16 cellular contexts compared by ENCODE assay signal in genomic region chr20:47506850-47507249, GRCh38. TPM values are rescaled to one million over a fixed set of nuclear protein-coding genes. Genes with fewer than 3 reads are reported as not detected.
DNase-seq lines count a peak whose midpoint lies in the region; ATAC-seq and TF ChIP-seq lines count a peak whose summit lies in the region.
"Had no signal": no experiment of that assay in that cellular context is flagged by ENCODE, and none has a peak within 500 bp of the region (broad histone marks: within the 10 kb centered on the region; RNA-seq: fewer than 3 reads in every experiment).

No MANE protein-coding gene starts in this region.

- H3K79me2 ChIP-seq in OCI-LY7 (ENCODE audit: insufficient read depth, low read depth, low read length), result peaks cover 100% of the 10 kb centered on the region

- 88 to 100% methylated on average over 1 of the region's 2 CpGs for WGBS in ectodermal cell, 2 experiments

- peaks cover 37% of the 10 kb centered on the region for H4K20me1 ChIP-seq in OCI-LY7 (ENCODE audit: insufficient read depth, low read length)

- peaks cover 62% of the 10 kb centered on the region for H3K4me1 ChIP-seq in CD4-positive, CD25-positive, alpha-beta regulatory T cell (ENCODE audit: control insufficient read depth, insufficient read depth, low read length, poor library complexity, severe bottlenecking)
- peaks cover 54% of the 10 kb centered on the region for H3K4me1 ChIP-seq in OCI-LY7 (ENCODE audit: insufficient read depth, low read length, poor library complexity, severe bottlenecking)
- peaks cover 40% of the 10 kb centered on the region for H3K4me1 ChIP-seq in ectodermal cell (ENCODE audit: control insufficient read depth, insufficient read depth, low read length)

- H3K9me3 ChIP-seq in CD4-positive, CD25-positive, alpha-beta regulatory T cell (ENCODE audit: control insufficient read depth in 2 of 2, low read length in 2 of 2), result no peaks in the 10 kb centered on the region
- H3K9me3 ChIP-seq in OCI-LY7 (ENCODE audit: low read length) (no peaks in the 10 kb centered on the region), ectodermal cell (ENCODE audit: control insufficient read depth, low read length) (no peaks in the 10 kb centered on the region)
- H3K9me3 ChIP-seq: breast epithelium, right atrium auricular region had no signal

- H3K36me3 Mint-ChIP-seq in CD4-positive, CD25-positive, alpha-beta regulatory T cell, result peaks cover 14% of the 10 kb centered on the region

- H3K4me2 ChIP-seq in OCI-LY7 (ENCODE audit: low read length), result peak overlapping the region; percentile 74

- DNase-seq in CD4-positive, CD25-positive, alpha-beta regulatory T cell, result no peak
- DNase-seq in D341Med (ENCODE audit: low spot score), result peak; percentile 54
- DNase-seq in OCI-LY7 (ENCODE audit: low spot score), result no peak
- no peak for DNase-seq in SHP77 treated with DMSO at 0.1 percent for 48 hours (lab: John Stamatoyannopoulos, UW)
- no peak for DNase-seq in superior temporal gyrus (ENCODE audit: extremely low spot score)
- DNase-seq: activated effector memory CD4-positive, alpha-beta T cell treated with anti-CD3 and anti-CD28 coated beads, Interleukin-2, amount 50 U/mL, for 16 hours; effector CD8-positive, alpha-beta T cell; left ventricle myocardium superior; NCI-H1048; stimulated activated CD8-positive, alpha-beta memory T cell treated with anti-CD3 and anti-CD28 coated beads, Interleukin-4, amount 100 ng/mL, for 48 hours had no signal

- no peak overlapping the region for H2AFZ ChIP-seq in OCI-LY7 (ENCODE audit: low read length)

- intact Hi-C loops in OCI-LY7 (cut with micrococcal nuclease; ENCODE audit: unreplicated experiment), result no loop called here

- no peak overlapping the region for H3K27ac ChIP-seq in CD4-positive, CD25-positive, alpha-beta regulatory T cell (ENCODE audit: insufficient read depth, low read length, poor library complexity, severe bottlenecking)
- H3K27ac ChIP-seq in OCI-LY7 (ENCODE audit: low read depth, low read length, poor library complexity, severe bottlenecking) (peak overlapping the region; percentile 54), ectodermal cell (ENCODE audit: insufficient read depth, low read depth, low read length, poor library complexity, severe bottlenecking) (peak overlapping the region; percentile 47)
- H3K27ac ChIP-seq: breast epithelium, right atrium auricular region had no signal

- BruUV-seq in OCI-LY7 (replicated peaks; lab: Mats Ljungman, UMichigan), result TSS peak; percentile 6

- TF ChIP-seq CTCF in OCI-LY7 (conservative IDR thresholded peaks at IDR 0.05; ENCODE audit: low read length), result no peak

- no peak for ATAC-seq in CD4-positive, CD25-positive, alpha-beta regulatory T cell (ENCODE audit: low read depth in 2 of 2)
- ATAC-seq in GM18870 (IDR thresholded peaks at IDR 0.05; ENCODE audit: unreplicated experiment), result no peak
- ATAC-seq in GM21360 (IDR thresholded peaks at IDR 0.05; ENCODE audit: unreplicated experiment), result no peak
- ATAC-seq: left ventricle myocardium superior had no signal

- POLR2A ChIA-PET in OCI-LY7 (lab: Charles Lee), result interaction anchor here (0.6 to 1.9 kb wide), 2 partner anchors 15 to 20 kb away, joined by 3 to 5 read pairs; no protein-coding TSS in a partner anchor

- H3K9me2 ChIP-seq in OCI-LY7 (ENCODE audit: insufficient read depth, low read length), result no peaks in the 10 kb centered on the region

- peak overlapping the region; percentile 12 to 95 (median 18) for H3K27ac Mint-ChIP-seq in CD4-positive, CD25-positive, alpha-beta regulatory T cell
- H3K27ac Mint-ChIP-seq: nephron had no signal

- H3K4me3 Mint-ChIP-seq in CD4-positive, CD25-positive, alpha-beta regulatory T cell, result peak overlapping the region; percentile 9 to 81 (median 52)
- H3K4me3 Mint-ChIP-seq: nephron had no signal

- H3K4me1 Mint-ChIP-seq in CD4-positive, CD25-positive, alpha-beta regulatory T cell, result peaks cover 48 to 81% (median 67%) of the 10 kb centered on the region in 4 donors

- H3K9me3 Mint-ChIP-seq in CD4-positive, CD25-positive, alpha-beta regulatory T cell, result peaks cover 0 to under 1% (median 0%) of the 10 kb centered on the region in 7 donors
- H3K9me3 Mint-ChIP-seq: nephron had no signal

- H3K27me3 Mint-ChIP-seq in CD4-positive, CD25-positive, alpha-beta regulatory T cell, result no peaks in the 10 kb centered on the region

- H3K4me3 ChIP-seq in CD4-positive, CD25-positive, alpha-beta regulatory T cell (ENCODE audit: low read depth, low read length), result peak overlapping the region; percentile 62
- peak overlapping the region; percentile 58 for H3K4me3 ChIP-seq in OCI-LY7 (ENCODE audit: low read depth, low read length, poor library complexity, severe bottlenecking)
- no peak overlapping the region for H3K4me3 ChIP-seq in ectodermal cell (ENCODE audit: insufficient read depth, low read depth, low read length)
- H3K4me3 ChIP-seq: breast epithelium, right atrium auricular region had no signal

- CTCF ChIA-PET in OCI-LY7 (lab: Charles Lee; ENCODE audit: unreplicated experiment), result interaction anchor here (1.0 kb wide), 1 partner anchor 62 kb away, joined by 3 read pairs; no protein-coding TSS in a partner anchor

- no peaks in the 10 kb centered on the region for H3K36me3 ChIP-seq in CD4-positive, CD25-positive, alpha-beta regulatory T cell (ENCODE audit: control insufficient read depth, insufficient read depth, low read length)
- H3K36me3 ChIP-seq in OCI-LY7 (ENCODE audit: insufficient read depth, low read length) (peaks cover 51% of the 10 kb centered on the region), ectodermal cell (ENCODE audit: control insufficient read depth, insufficient read depth, low read length) (no peaks in the 10 kb centered on the region)
- H3K36me3 ChIP-seq: breast epithelium, right atrium auricular region had no signal

- no peaks in the 10 kb centered on the region for H3K27me3 ChIP-seq in CD4-positive, CD25-positive, alpha-beta regulatory T cell (ENCODE audit: control insufficient read depth, insufficient read depth, low read length)
- no peaks in the 10 kb centered on the region for H3K27me3 ChIP-seq in ectodermal cell (ENCODE audit: control insufficient read depth, insufficient read depth, low read length, poor library complexity, severe bottlenecking)
- H3K27me3 ChIP-seq: breast epithelium, right atrium auricular region had no signal

RNA-seq across cellular contexts. Expression of gene NCOA3, which starts 5.2 kb away (rescaled TPM):
- total RNA-seq in CD4-positive, CD25-positive, alpha-beta regulatory T cell, result 86.6 TPM
- polyA plus RNA-seq in CD4-positive, CD25-positive, alpha-beta regulatory T cell, result 10 to 100 TPM; 21.4 to 32.3 (median 24.0) TPM
- total RNA-seq in OCI-LY7 (2014; rRNA removed; shearing (Covaris generic)), result 45.4 and 50.5 TPM in 2 replicates
- 75.6 and 86.5 TPM in 2 replicates for total RNA-seq in OCI-LY7 (2022)
- polyA plus RNA-seq in ectodermal cell (2013, experiment 1 of 4), result 24.6 TPM
- polyA plus RNA-seq in ectodermal cell (2013, experiment 2 of 4), result 26.8 TPM
- 17.2 TPM for polyA plus RNA-seq in ectodermal cell (2013, experiment 3 of 4)
- polyA plus RNA-seq in ectodermal cell (2013, experiment 4 of 4), result 21.0 TPM
